Comparison of ENCODE assay signal across 11 cellular contexts in the genomic region with DNA sequence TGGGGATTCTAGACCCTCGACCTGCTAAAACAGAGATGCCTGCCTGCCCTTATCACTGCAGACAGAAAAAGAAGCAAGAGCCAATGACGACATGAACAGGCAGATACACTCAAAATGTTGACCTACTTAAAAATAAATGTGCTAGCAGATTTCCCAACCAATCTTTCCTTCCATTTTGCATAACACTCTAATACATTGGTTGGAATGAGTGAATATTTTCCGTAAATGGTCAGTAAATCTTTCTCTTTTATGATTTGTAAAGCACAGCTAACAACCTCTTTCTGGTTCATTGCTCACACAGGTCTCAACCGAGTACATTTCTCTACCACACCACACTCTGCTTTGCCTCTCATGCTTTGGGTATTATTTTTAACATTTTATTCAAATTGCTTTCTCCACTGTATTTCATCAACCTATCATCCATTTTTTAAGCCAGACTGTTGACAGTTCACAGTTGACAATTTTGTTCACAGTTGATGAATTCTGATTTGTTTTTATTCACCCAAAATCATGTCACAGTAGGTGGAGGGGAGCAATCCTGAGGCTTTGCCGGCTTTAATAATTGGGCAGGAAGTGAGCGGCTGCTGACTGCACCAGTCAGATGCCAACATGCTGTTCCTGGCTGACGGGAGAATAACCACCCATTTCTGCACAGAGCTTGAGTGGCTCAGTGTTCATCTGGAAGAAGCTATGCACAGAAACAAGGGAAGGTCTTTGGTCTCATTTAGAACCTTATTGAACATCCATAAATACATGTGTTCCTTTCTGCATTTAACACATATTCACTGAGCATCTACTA.
DNase-seq lines count a peak whose midpoint lies in the region; ATAC-seq, FAIRE-seq and TF ChIP-seq lines count a peak whose summit lies in the region.
"Had no signal": no experiment of that assay in that cellular context is flagged by ENCODE, and none has a peak within 500 bp of the region (broad histone marks: within the 10 kb centered on the region; RNA-seq: fewer than 3 reads in every experiment).

No MANE protein-coding gene starts in this region.

- no peak for FAIRE-seq in HTR-8/SVneo (lab: Jason Lieb, UNC)
- no peak for FAIRE-seq in D721Med (lab: Jason Lieb, UNC)

- in situ Hi-C loops in Caki2 (cut with HindIII; ENCODE audit: low pct_unique_long_range_greater_than_20kb, low sequenced_read_pairs) = no loop called here

- H3K4me3 Mint-ChIP-seq in HFFc6 = no peak overlapping the region; the same call in 1 of the 2 replicates
- H3K4me3 Mint-ChIP-seq: T-helper 1 cell treated with Interleukin-12 subunit alpha and Interleukin-12 subunit beta and Interleukin-4 antibody, amounts not matched to agents 30 μg/mL and 1 μg/mL, for 36 hours had no signal

- no peaks in the 10 kb centered on the region; the same call in 1 of the 2 replicates for H3K27me3 Mint-ChIP-seq in HFFc6 (ENCODE audit: insufficient read depth)

- no peak overlapping the region for H3K4me3 ChIP-seq in body of pancreas
- H3K4me3 ChIP-seq in lower lobe of right lung = no peak overlapping the region

- WGBS in body of pancreas, 2 donors = 46 to 62% methylated on average over 7 of the region's 7 CpGs

- ATAC-seq in body of pancreas (peak; percentile 51), lower lobe of right lung (peak in 1 of 2 donors; percentile 55)
- ATAC-seq: activated naive CD4-positive, alpha-beta T cell treated with anti-CD3 and anti-CD28 coated beads, Interleukin-2, amount 50 U/mL, for 72 hours had no signal

- peak; percentile 27 for DNase-seq in Caki2 (ENCODE audit: low read depth)
- DNase-seq in HFFc6 = no peak
- peak in 1 of 4 donors; percentile 24 for DNase-seq in body of pancreas
- DNase-seq in lower lobe of right lung = no peak
- DNase-seq in GDM1 (lab: John Stamatoyannopoulos, UW) = no peak
- DNase-seq in NCI-H2029 (lab: John Stamatoyannopoulos, UW) = no peak
- DNase-seq in HTR-8/SVneo (ENCODE audit: insufficient read length, low spot score) = no peak
- no peak for DNase-seq in D721Med (ENCODE audit: insufficient read length, low spot score)
- DNase-seq: DND-41 had no signal

- H3K9me3 ChIP-seq in body of pancreas (no peaks in the 10 kb centered on the region), lower lobe of right lung (no peaks in the 10 kb centered on the region)

- TF ChIP-seq CTCF in HFFc6 (IDR thresholded peaks at IDR 0.05) (no peak), body of pancreas (IDR thresholded peaks at IDR 0.05) (no peak), lower lobe of right lung (IDR thresholded peaks at IDR 0.05) (no peak), D721Med (IDR thresholded peaks at IDR 0.05; ENCODE audit: insufficient read depth, missing control alignments) (no peak)

- H3K27me3 ChIP-seq in body of pancreas = no peaks in the 10 kb centered on the region
- no peaks in the 10 kb centered on the region for H3K27me3 ChIP-seq in lower lobe of right lung (ENCODE audit: low read depth)

- no peak for TF ChIP-seq POLR2A in body of pancreas (IDR thresholded peaks at IDR 0.05)

- H3K9me3 Mint-ChIP-seq in HFFc6 = no peaks in the 10 kb centered on the region
- H3K9me3 Mint-ChIP-seq: activated naive CD4-positive, alpha-beta T cell treated with anti-CD3 and anti-CD28 coated beads, Interleukin-2, amount 50 U/mL, for 72 hours; T-helper 1 cell treated with Interleukin-12 subunit alpha and Interleukin-12 subunit beta and Interleukin-4 antibody, amounts not matched to agents 30 μg/mL and 1 μg/mL, for 36 hours had no signal

- H3K36me3 ChIP-seq in body of pancreas (replicated peaks in 1 of 2; ENCODE audit: insufficient read depth in 1 of 2, low read depth in 2 of 2) (no peaks in the 10 kb centered on the region), lower lobe of right lung (no peaks in the 10 kb centered on the region)

- intact Hi-C loops in body of pancreas (cut with DNase I) (no loop called here), lower lobe of right lung (cut with DNase I) (no loop called here)

- H3K27ac ChIP-seq in body of pancreas (peak overlapping the region; percentile 23 to 80 (median 56)), lower lobe of right lung (peak overlapping the region; percentile 42)

- H3K4me1 ChIP-seq in body of pancreas (peaks cover 38% of the 10 kb centered on the region), lower lobe of right lung (no peaks in the 10 kb centered on the region)

- peaks cover 31% of the 10 kb centered on the region for H3K4me1 Mint-ChIP-seq in HFFc6 (ENCODE audit: low read depth)

- H3K27ac Mint-ChIP-seq in HFFc6 = peak overlapping the region; percentile 49
- H3K27ac Mint-ChIP-seq: activated naive CD4-positive, alpha-beta T cell treated with anti-CD3 and anti-CD28 coated beads, Interleukin-2, amount 50 U/mL, for 72 hours; T-helper 1 cell treated with Interleukin-12 subunit alpha and Interleukin-12 subunit beta and Interleukin-4 antibody, amounts not matched to agents 30 μg/mL and 1 μg/mL, for 36 hours had no signal

- peaks cover 4% of the 10 kb centered on the region; the same call in 1 of the 2 replicates for H3K36me3 Mint-ChIP-seq in HFFc6 (ENCODE audit: low read depth)
- H3K36me3 Mint-ChIP-seq: activated naive CD4-positive, alpha-beta T cell treated with anti-CD3 and anti-CD28 coated beads, Interleukin-2, amount 50 U/mL, for 72 hours had no signal
